In genomic region chr10:105800626-105801025, GRCh38 we compare ENCODE assay signal across 32 cellular contexts.
"Had no signal": no experiment of that assay in that cellular context is flagged by ENCODE, and none has a peak within 500 bp of the region (broad histone marks: within the 10 kb centered on the region; RNA-seq: fewer than 3 reads in every experiment).

No MANE protein-coding gene starts in this region.

- DNase-seq: activated CD4-positive, alpha-beta T cell treated with anti-CD3 and anti-CD28 coated beads for 36 hours; activated CD4-positive, alpha-beta T cell treated with anti-CD3 and anti-CD28 coated beads, Interleukin-2, amount 50 U/mL, for 48 hours; activated CD4-positive, CD25-positive, alpha-beta regulatory T cell; activated CD8-positive, alpha-beta memory T cell treated with anti-CD3 and anti-CD28 coated beads, Interleukin-2, amount 50 U/mL, for 48 hours; activated gamma-delta T cell; activated naive CD4-positive, alpha-beta T cell treated with anti-CD3 and anti-CD28 coated beads, Interleukin-2, amount 50 U/mL, for 16 hours; activated T-cell treated with anti-CD3 and anti-CD28 coated beads, Interleukin-2, amount 50 U/mL, for 24 hours; amygdala; cerebellar nuclear complex; dorsolateral prefrontal cortex; effector memory CD4-positive, alpha-beta T cell; gastrocnemius medialis; hippocampal formation; kidney; left colon; naive thymus-derived CD8-positive, alpha-beta T cell; posterior cingulate gyrus; right lobe of liver; stimulated activated CD4-positive, alpha-beta T cell treated with anti-CD3 and anti-CD28 coated beads, Interleukin-12 subunit alpha, Interleukin-12 subunit beta, amount 100 ng/mL, for 4 hours; stimulated activated CD4-positive, alpha-beta T cell treated with anti-CD3 and anti-CD28 coated beads, Interleukin-4, amount 100 ng/mL, for 1 hour; stimulated activated naive CD8-positive, alpha-beta T cell treated with anti-CD3 and anti-CD28 coated beads, Interleukin-15, amount 100 ng/mL, for 72 hours; substantia nigra; T-helper 2 cell had no signal

- H3K27me3 ChIP-seq: cardiac muscle cell, dorsolateral prefrontal cortex, gastrocnemius medialis, right lobe of liver, vagina had no signal

- H3K4me1 ChIP-seq: gastrocnemius medialis, right lobe of liver, vagina had no signal

- H3K4me3 ChIP-seq: cardiac muscle cell, coronary artery, dorsolateral prefrontal cortex, gastrocnemius medialis, right lobe of liver, skin epidermis, vagina had no signal

- H3K9me3 Mint-ChIP-seq: brain; naive thymus-derived CD8-positive, alpha-beta T cell; neural crest cell; stimulated activated naive CD8-positive, alpha-beta T cell treated with anti-CD3 and anti-CD28 coated beads, Interleukin-15, amount 100 ng/mL, for 72 hours had no signal

- H3K27me3 Mint-ChIP-seq: activated CD4-positive, alpha-beta T cell treated with anti-CD3 and anti-CD28 coated beads for 36 hours; activated T-cell treated with anti-CD3 and anti-CD28 coated beads, Interleukin-2, amount 50 U/mL, for 24 hours; brain; memory B cell; stimulated activated naive CD8-positive, alpha-beta T cell treated with anti-CD3 and anti-CD28 coated beads, Interleukin-15, amount 100 ng/mL, for 72 hours; type B pancreatic cell had no signal

- FAIRE-seq: kidney had no signal

- H3K36me3 ChIP-seq: cardiac muscle cell, gastrocnemius medialis, right lobe of liver, vagina had no signal

- ATAC-seq: activated CD4-positive, alpha-beta T cell treated with anti-CD3 and anti-CD28 coated beads for 36 hours; gastrocnemius medialis; left colon; naive thymus-derived CD8-positive, alpha-beta T cell; right lobe of liver; SK-N-SH treated with all-trans-retinoic acid at 6 μM for 48 hours; stimulated activated naive CD8-positive, alpha-beta T cell treated with anti-CD3 and anti-CD28 coated beads, Interleukin-15, amount 100 ng/mL, for 72 hours had no signal

- H3K27ac ChIP-seq: cardiac muscle cell, coronary artery, dorsolateral prefrontal cortex, gastrocnemius medialis, right lobe of liver, skin epidermis, vagina had no signal

- H3K4me3 Mint-ChIP-seq: activated CD4-positive, alpha-beta T cell treated with anti-CD3 and anti-CD28 coated beads for 36 hours; activated T-cell treated with anti-CD3 and anti-CD28 coated beads, Interleukin-2, amount 50 U/mL, for 24 hours; brain; memory B cell; naive thymus-derived CD8-positive, alpha-beta T cell; neural crest cell; stimulated activated naive CD8-positive, alpha-beta T cell treated with anti-CD3 and anti-CD28 coated beads, Interleukin-15, amount 100 ng/mL, for 72 hours; type B pancreatic cell had no signal

- H3K27ac Mint-ChIP-seq: activated CD4-positive, alpha-beta T cell treated with anti-CD3 and anti-CD28 coated beads for 36 hours; activated T-cell treated with anti-CD3 and anti-CD28 coated beads, Interleukin-2, amount 50 U/mL, for 24 hours; brain; memory B cell; naive thymus-derived CD8-positive, alpha-beta T cell; stimulated activated naive CD8-positive, alpha-beta T cell treated with anti-CD3 and anti-CD28 coated beads, Interleukin-15, amount 100 ng/mL, for 72 hours; type B pancreatic cell had no signal

- H3K36me3 Mint-ChIP-seq: brain; memory B cell; naive thymus-derived CD8-positive, alpha-beta T cell; type B pancreatic cell had no signal

- H3K4me1 Mint-ChIP-seq: activated CD4-positive, alpha-beta T cell treated with anti-CD3 and anti-CD28 coated beads for 36 hours; memory B cell; naive thymus-derived CD8-positive, alpha-beta T cell; stimulated activated naive CD8-positive, alpha-beta T cell treated with anti-CD3 and anti-CD28 coated beads, Interleukin-15, amount 100 ng/mL, for 72 hours had no signal

- H3K9me3 ChIP-seq: gastrocnemius medialis, right lobe of liver, vagina had no signal
